In the genomic region with DNA sequence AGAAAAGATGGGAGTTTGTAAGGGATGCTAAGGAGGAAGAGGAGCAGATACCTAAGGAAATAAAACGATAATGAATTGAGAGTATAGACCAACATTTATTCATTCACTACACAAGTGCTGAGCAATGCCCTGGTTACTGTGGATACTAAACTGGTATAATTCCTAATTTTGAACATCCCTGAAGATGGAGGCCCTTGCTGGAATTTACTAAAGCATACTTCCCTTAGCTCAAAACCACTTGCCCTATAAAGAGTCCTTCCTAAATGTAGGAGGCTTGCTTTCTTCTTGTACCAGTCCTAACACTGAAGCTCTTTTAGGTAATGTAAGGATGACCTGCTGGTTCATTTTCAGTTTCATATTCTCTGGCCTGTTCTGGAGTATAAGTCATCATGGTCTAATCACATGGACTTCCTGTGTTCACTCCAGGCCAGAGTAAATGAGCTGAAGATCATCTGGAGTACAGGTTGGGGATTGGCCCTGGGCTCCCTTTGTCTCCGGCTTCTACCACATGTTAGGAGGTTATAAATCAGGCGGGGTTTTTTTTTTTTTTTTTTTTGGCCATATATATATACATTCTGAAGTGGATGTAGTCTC, we compare ENCODE assay signal across 2 cellular contexts.
TF ChIP-seq lines count a peak whose summit lies in the region.

No MANE protein-coding gene starts in this region.

TF ChIP-seq in SK-N-SH, 30 proteins besides CTCF, POLR2A, EP300 and RAD21 (continued from another document):
- TF ChIP-seq, protein P1, sequence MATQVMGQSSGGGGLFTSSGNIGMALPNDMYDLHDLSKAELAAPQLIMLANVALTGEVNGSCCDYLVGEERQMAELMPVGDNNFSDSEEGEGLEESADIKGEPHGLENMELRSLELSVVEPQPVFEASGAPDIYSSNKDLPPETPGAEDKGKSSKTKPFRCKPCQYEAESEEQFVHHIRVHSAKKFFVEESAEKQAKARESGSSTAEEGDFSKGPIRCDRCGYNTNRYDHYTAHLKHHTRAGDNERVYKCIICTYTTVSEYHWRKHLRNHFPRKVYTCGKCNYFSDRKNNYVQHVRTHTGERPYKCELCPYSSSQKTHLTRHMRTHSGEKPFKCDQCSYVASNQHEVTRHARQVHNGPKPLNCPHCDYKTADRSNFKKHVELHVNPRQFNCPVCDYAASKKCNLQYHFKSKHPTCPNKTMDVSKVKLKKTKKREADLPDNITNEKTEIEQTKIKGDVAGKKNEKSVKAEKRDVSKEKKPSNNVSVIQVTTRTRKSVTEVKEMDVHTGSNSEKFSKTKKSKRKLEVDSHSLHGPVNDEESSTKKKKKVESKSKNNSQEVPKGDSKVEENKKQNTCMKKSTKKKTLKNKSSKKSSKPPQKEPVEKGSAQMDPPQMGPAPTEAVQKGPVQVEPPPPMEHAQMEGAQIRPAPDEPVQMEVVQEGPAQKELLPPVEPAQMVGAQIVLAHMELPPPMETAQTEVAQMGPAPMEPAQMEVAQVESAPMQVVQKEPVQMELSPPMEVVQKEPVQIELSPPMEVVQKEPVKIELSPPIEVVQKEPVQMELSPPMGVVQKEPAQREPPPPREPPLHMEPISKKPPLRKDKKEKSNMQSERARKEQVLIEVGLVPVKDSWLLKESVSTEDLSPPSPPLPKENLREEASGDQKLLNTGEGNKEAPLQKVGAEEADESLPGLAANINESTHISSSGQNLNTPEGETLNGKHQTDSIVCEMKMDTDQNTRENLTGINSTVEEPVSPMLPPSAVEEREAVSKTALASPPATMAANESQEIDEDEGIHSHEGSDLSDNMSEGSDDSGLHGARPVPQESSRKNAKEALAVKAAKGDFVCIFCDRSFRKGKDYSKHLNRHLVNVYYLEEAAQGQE (IDR thresholded peaks at IDR 0.05; ENCODE audit: low read depth, low read length): no peak
- TF ChIP-seq CHD2 (IDR thresholded peaks at IDR 0.05; ENCODE audit: low read length, partially characterized antibody): no peak
- no peak for TF ChIP-seq GABPA (IDR thresholded peaks at IDR 0.05; ENCODE audit: low read depth)
- TF ChIP-seq FOXM1 (IDR thresholded peaks at IDR 0.05; ENCODE audit: low read depth): no peak
- TF ChIP-seq FOSL2 (IDR thresholded peaks at IDR 0.05; ENCODE audit: borderline replicate concordance, low read depth): no peak
- no peak for TF ChIP-seq JUND (IDR thresholded peaks at IDR 0.05)
- no peak for TF ChIP-seq FOXJ3 (CRISPR knock-in tag; IDR thresholded peaks at IDR 0.05)
- no peak for TF ChIP-seq MXI1 (IDR thresholded peaks at IDR 0.05; ENCODE audit: low read depth, low read length)
- TF ChIP-seq NFIC (IDR thresholded peaks at IDR 0.05; ENCODE audit: borderline replicate concordance): no peak
- TF ChIP-seq, protein P2, sequence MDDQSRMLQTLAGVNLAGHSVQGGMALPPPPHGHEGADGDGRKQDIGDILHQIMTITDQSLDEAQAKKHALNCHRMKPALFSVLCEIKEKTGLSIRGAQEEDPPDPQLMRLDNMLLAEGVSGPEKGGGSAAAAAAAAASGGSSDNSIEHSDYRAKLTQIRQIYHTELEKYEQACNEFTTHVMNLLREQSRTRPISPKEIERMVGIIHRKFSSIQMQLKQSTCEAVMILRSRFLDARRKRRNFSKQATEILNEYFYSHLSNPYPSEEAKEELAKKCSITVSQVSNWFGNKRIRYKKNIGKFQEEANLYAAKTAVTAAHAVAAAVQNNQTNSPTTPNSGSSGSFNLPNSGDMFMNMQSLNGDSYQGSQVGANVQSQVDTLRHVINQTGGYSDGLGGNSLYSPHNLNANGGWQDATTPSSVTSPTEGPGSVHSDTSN (IDR thresholded peaks at IDR 0.05): no peak

TF ChIP-seq in SK-N-SH treated with all-trans-retinoic acid at 6 μM for 48 hours, 23 proteins besides CTCF, POLR2A, EP300 and RAD21 (continued from another document):
- TF ChIP-seq, protein P3, sequence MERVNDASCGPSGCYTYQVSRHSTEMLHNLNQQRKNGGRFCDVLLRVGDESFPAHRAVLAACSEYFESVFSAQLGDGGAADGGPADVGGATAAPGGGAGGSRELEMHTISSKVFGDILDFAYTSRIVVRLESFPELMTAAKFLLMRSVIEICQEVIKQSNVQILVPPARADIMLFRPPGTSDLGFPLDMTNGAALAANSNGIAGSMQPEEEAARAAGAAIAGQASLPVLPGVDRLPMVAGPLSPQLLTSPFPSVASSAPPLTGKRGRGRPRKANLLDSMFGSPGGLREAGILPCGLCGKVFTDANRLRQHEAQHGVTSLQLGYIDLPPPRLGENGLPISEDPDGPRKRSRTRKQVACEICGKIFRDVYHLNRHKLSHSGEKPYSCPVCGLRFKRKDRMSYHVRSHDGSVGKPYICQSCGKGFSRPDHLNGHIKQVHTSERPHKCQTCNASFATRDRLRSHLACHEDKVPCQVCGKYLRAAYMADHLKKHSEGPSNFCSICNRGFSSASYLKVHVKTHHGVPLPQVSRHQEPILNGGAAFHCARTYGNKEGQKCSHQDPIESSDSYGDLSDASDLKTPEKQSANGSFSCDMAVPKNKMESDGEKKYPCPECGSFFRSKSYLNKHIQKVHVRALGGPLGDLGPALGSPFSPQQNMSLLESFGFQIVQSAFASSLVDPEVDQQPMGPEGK (CRISPR knock-in tag; IDR thresholded peaks at IDR 0.05; ENCODE audit: borderline replicate concordance): no peak
- TF ChIP-seq SNAI2 (CRISPR knock-in tag; IDR thresholded peaks at IDR 0.05) (no peak), TCF4 (CRISPR knock-in tag; IDR thresholded peaks at IDR 0.05; ENCODE audit: borderline replicate concordance) (no peak), ISL1 (CRISPR knock-in tag; IDR thresholded peaks at IDR 0.05) (no peak), CSDC2 (CRISPR knock-in tag; IDR thresholded peaks at IDR 0.05) (no peak), ZNF565 (CRISPR knock-in tag; conservative IDR thresholded peaks at IDR 0.05; ENCODE audit: low read depth) (no peak), ZNF8 (CRISPR knock-in tag; IDR thresholded peaks at IDR 0.05) (no peak), ESRRG (CRISPR knock-in tag; IDR thresholded peaks at IDR 0.05) (no peak), ZFP30 (CRISPR knock-in tag; IDR thresholded peaks at IDR 0.05) (no peak), ZNF70 (CRISPR knock-in tag; IDR thresholded peaks at IDR 0.05) (no peak)
- TF ChIP-seq, protein P4, sequence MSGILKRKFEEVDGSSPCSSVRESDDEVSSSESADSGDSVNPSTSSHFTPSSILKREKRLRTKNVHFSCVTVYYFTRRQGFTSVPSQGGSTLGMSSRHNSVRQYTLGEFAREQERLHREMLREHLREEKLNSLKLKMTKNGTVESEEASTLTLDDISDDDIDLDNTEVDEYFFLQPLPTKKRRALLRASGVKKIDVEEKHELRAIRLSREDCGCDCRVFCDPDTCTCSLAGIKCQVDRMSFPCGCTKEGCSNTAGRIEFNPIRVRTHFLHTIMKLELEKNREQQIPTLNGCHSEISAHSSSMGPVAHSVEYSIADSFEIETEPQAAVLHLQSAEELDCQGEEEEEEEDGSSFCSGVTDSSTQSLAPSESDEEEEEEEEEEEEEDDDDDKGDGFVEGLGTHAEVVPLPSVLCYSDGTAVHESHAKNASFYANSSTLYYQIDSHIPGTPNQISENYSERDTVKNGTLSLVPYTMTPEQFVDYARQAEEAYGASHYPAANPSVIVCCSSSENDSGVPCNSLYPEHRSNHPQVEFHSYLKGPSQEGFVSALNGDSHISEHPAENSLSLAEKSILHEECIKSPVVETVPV (CRISPR knock-in tag; IDR thresholded peaks at IDR 0.05): no peak
- TF ChIP-seq, protein P5, sequence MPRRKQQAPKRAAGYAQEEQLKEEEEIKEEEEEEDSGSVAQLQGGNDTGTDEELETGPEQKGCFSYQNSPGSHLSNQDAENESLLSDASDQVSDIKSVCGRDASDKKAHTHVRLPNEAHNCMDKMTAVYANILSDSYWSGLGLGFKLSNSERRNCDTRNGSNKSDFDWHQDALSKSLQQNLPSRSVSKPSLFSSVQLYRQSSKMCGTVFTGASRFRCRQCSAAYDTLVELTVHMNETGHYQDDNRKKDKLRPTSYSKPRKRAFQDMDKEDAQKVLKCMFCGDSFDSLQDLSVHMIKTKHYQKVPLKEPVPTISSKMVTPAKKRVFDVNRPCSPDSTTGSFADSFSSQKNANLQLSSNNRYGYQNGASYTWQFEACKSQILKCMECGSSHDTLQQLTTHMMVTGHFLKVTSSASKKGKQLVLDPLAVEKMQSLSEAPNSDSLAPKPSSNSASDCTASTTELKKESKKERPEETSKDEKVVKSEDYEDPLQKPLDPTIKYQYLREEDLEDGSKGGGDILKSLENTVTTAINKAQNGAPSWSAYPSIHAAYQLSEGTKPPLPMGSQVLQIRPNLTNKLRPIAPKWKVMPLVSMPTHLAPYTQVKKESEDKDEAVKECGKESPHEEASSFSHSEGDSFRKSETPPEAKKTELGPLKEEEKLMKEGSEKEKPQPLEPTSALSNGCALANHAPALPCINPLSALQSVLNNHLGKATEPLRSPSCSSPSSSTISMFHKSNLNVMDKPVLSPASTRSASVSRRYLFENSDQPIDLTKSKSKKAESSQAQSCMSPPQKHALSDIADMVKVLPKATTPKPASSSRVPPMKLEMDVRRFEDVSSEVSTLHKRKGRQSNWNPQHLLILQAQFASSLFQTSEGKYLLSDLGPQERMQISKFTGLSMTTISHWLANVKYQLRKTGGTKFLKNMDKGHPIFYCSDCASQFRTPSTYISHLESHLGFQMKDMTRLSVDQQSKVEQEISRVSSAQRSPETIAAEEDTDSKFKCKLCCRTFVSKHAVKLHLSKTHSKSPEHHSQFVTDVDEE (CRISPR knock-in tag; IDR thresholded peaks at IDR 0.05): no peak
